In the genomic region with DNA sequence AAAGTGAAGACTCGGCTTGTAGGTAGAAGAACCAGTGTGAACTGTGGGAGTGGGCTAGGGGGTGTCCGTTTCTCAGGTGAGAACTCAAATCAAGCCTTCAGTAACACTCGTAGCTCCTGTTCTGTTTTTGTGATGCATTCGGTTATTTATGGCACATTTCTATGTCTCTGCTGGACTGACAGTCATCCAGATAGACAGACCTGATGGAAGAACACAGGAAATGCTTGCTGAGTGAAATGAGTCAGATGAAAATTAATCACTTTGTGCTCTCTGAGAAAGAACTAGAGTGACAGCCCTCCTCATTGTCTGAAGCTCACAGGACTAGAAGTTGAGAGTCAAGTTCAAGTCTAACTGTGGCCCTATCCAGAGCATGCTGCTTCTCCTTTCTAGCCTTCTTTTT, we compare ENCODE assay signal across 11 cellular contexts.
DNase-seq lines count a peak whose midpoint lies in the region; ATAC-seq and TF ChIP-seq lines count a peak whose summit lies in the region.
"Had no signal": no experiment of that assay in that cellular context is flagged by ENCODE, and none has a peak within 500 bp of the region (broad histone marks: within the 10 kb centered on the region; RNA-seq: fewer than 3 reads in every experiment).

No MANE protein-coding gene starts in this region.

- H3K9me3 Mint-ChIP-seq in naive thymus-derived CD4-positive, alpha-beta T cell, result peaks cover 0 to 1% (median 0%) of the 10 kb centered on the region in 11 donors
- H3K9me3 Mint-ChIP-seq: H9, T-cell had no signal

- peak; percentile 15 for DNase-seq in fibroblast of pulmonary artery (ENCODE audit: low read depth)
- no peak for DNase-seq in mucosa of gallbladder (ENCODE audit: low spot score)
- DNase-seq in stimulated activated CD4-positive, alpha-beta T cell treated with anti-CD3 and anti-CD28 coated beads, Interleukin-4, amount 100 ng/mL, for 1 hour, result no peak
- no peak for DNase-seq in GOT3 (lab: John Stamatoyannopoulos, UW)
- DNase-seq in naive thymus-derived CD4-positive, alpha-beta T cell, result no peak
- DNase-seq: H9, T-cell had no signal

- no peak overlapping the region for H3K27ac Mint-ChIP-seq in naive thymus-derived CD4-positive, alpha-beta T cell
- H3K27ac Mint-ChIP-seq: H9, T-cell had no signal

- H3K4me3 ChIP-seq in fibroblast of pulmonary artery (replicated peaks; ENCODE audit: low read depth, low read length), result no peak overlapping the region
- H3K4me3 ChIP-seq in naive thymus-derived CD4-positive, alpha-beta T cell (ENCODE audit: low read length), result no peak overlapping the region
- H3K4me3 ChIP-seq: tibial nerve had no signal

- H3K36me3 ChIP-seq in naive thymus-derived CD4-positive, alpha-beta T cell (ENCODE audit: control insufficient read depth in 2 of 3, insufficient read depth in 3 of 3, low read length in 3 of 3), result no peaks in the 10 kb centered on the region
- H3K36me3 ChIP-seq: tibial nerve had no signal

- POLR2A ChIA-PET in naive thymus-derived CD4-positive, alpha-beta T cell (lab: Charles Lee), result no interaction called here

- peaks cover 0 to 4% (median 0%) of the 10 kb centered on the region in 7 donors for H3K4me1 Mint-ChIP-seq in naive thymus-derived CD4-positive, alpha-beta T cell
- H3K4me1 Mint-ChIP-seq: T-cell had no signal

- H3K36me3 Mint-ChIP-seq in naive thymus-derived CD4-positive, alpha-beta T cell, result no peaks in the 10 kb centered on the region
- H3K36me3 Mint-ChIP-seq: T-cell had no signal

- H3K9me3 ChIP-seq in naive thymus-derived CD4-positive, alpha-beta T cell (ENCODE audit: control insufficient read depth in 2 of 3, low read length in 3 of 3), result no peaks in the 10 kb centered on the region
- H3K9me3 ChIP-seq: tibial nerve had no signal

- CTCF ChIA-PET in naive thymus-derived CD4-positive, alpha-beta T cell (lab: Charles Lee), result interaction anchor here (0.6 kb wide), 1 partner anchor 28 kb away, joined by 3 read pairs; no protein-coding TSS in a partner anchor

- ATAC-seq in GM18519 (IDR thresholded peaks at IDR 0.05; ENCODE audit: low FRiP score, unreplicated experiment), result peak; percentile 97
- ATAC-seq in GM21576 (IDR thresholded peaks at IDR 0.05; ENCODE audit: unreplicated experiment), result peak; percentile 94
- peak; percentile 97 for ATAC-seq in HG03521 (IDR thresholded peaks at IDR 0.05; ENCODE audit: unreplicated experiment)
- no peak for ATAC-seq in naive thymus-derived CD4-positive, alpha-beta T cell
- ATAC-seq: T-cell had no signal

- H3K4me1 ChIP-seq in naive thymus-derived CD4-positive, alpha-beta T cell (ENCODE audit: control insufficient read depth in 2 of 2, insufficient read depth in 2 of 2, low read length in 2 of 2), result no peaks in the 10 kb centered on the region
- H3K4me1 ChIP-seq: tibial nerve had no signal

- H3K27ac ChIP-seq in naive thymus-derived CD4-positive, alpha-beta T cell (ENCODE audit: low read depth, low read length), result no peak overlapping the region
- H3K27ac ChIP-seq: tibial nerve had no signal

- H3K4me3 Mint-ChIP-seq in naive thymus-derived CD4-positive, alpha-beta T cell, result no peak overlapping the region
- H3K4me3 Mint-ChIP-seq: H9, T-cell had no signal

- no peaks in the 10 kb centered on the region for H3K27me3 ChIP-seq in naive thymus-derived CD4-positive, alpha-beta T cell (ENCODE audit: control insufficient read depth in 2 of 2, insufficient read depth in 2 of 2, low read length in 2 of 2)
- H3K27me3 ChIP-seq: tibial nerve had no signal

- no peak for TF ChIP-seq CTCF in fibroblast of pulmonary artery (IDR thresholded peaks at IDR 0.05; ENCODE audit: low read length, missing control alignments)

- peaks cover 0 to 20% (median 10%) of the 10 kb centered on the region in 5 donors for H3K27me3 Mint-ChIP-seq in naive thymus-derived CD4-positive, alpha-beta T cell

- intact Hi-C loops in naive thymus-derived CD4-positive, alpha-beta T cell (cut with micrococcal nuclease), result no loop called here
